Comparison of ENCODE assay signal across 1 cellular context in the genomic region with DNA sequence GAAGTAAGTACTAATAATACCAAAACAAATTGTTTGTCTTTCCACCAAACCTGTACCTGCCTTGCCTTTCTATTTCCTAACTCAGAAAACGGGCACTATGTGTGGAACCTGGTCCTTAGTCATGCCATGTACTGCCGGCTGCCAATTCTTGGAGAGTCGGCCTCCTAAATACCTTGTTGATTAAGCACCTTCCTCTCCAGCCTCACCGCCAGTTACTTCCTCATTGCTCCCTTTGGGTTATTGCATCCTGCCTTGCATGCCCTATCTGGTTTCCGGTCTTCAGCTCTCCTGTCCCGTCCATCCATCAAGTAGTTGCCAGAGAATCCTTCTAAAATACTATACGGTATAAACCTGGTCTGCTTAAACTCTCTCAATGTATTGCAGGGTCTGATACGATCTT.
TF ChIP-seq lines count a peak whose summit lies in the region.
"Not testable (repeated sequence)": the region's sequence is repeated elsewhere in the genome, so short reads cannot be mapped to it uniquely, and the experiment has no call there.

No MANE protein-coding gene starts in this region.

TF ChIP-seq in K562, 482 proteins besides CTCF, POLR2A, EP300 and RAD21 (continued from another document):
- not testable (repeated sequence) for TF ChIP-seq JUND (IDR thresholded peaks at IDR 0.05; ENCODE audit: borderline replicate concordance, low read depth, low read length); NR2C2 (CRISPR knock-in tag; IDR thresholded peaks at IDR 0.05); ETV6 (CRISPR knock-in tag; IDR thresholded peaks at IDR 0.05; ENCODE audit: borderline replicate concordance); ATF1 (CRISPR knock-in tag; IDR thresholded peaks at IDR 0.05)
- TF ChIP-seq JUND (tag; IDR thresholded peaks at IDR 0.05; ENCODE audit: borderline replicate concordance, low read depth, low read length) = peak; percentile 30; the same call in 1 of the 3 replicates
- 0 out of 2 replicates have a peak, but pooled peaks have one; percentile 21 for TF ChIP-seq ZNF589 (CRISPR knock-in tag; IDR thresholded peaks at IDR 0.05; ENCODE audit: low read depth)
- peak; percentile 9; the same call in 1 of the 2 replicates for TF ChIP-seq NR2C2 (tag; IDR thresholded peaks at IDR 0.05)
- peak; percentile 62 for TF ChIP-seq CTBP1 (IDR thresholded peaks at IDR 0.05; ENCODE audit: borderline replicate concordance)
- 0 out of 2 replicates have a peak, but pooled peaks have one; percentile 0 for TF ChIP-seq RHOXF2B (CRISPR knock-in tag; conservative IDR thresholded peaks at IDR 0.05)
- 0 out of 2 replicates have a peak, but pooled peaks have one; percentile 18 for TF ChIP-seq SMAD3 (CRISPR knock-in tag; conservative IDR thresholded peaks at IDR 0.05)
- TF ChIP-seq POLR2B (IDR thresholded peaks at IDR 0.05; ENCODE audit: low read depth, partially characterized antibody) = peak; percentile 56
- TF ChIP-seq FOXA3 (CRISPR knock-in tag; conservative IDR thresholded peaks at IDR 0.05 in 1 of 2, IDR thresholded peaks at IDR 0.05 in 1 of 2) = peak in 1 of 2 experiments; percentile 27; a peak in 1 of 4 replicates
- TF ChIP-seq, protein P1, sequence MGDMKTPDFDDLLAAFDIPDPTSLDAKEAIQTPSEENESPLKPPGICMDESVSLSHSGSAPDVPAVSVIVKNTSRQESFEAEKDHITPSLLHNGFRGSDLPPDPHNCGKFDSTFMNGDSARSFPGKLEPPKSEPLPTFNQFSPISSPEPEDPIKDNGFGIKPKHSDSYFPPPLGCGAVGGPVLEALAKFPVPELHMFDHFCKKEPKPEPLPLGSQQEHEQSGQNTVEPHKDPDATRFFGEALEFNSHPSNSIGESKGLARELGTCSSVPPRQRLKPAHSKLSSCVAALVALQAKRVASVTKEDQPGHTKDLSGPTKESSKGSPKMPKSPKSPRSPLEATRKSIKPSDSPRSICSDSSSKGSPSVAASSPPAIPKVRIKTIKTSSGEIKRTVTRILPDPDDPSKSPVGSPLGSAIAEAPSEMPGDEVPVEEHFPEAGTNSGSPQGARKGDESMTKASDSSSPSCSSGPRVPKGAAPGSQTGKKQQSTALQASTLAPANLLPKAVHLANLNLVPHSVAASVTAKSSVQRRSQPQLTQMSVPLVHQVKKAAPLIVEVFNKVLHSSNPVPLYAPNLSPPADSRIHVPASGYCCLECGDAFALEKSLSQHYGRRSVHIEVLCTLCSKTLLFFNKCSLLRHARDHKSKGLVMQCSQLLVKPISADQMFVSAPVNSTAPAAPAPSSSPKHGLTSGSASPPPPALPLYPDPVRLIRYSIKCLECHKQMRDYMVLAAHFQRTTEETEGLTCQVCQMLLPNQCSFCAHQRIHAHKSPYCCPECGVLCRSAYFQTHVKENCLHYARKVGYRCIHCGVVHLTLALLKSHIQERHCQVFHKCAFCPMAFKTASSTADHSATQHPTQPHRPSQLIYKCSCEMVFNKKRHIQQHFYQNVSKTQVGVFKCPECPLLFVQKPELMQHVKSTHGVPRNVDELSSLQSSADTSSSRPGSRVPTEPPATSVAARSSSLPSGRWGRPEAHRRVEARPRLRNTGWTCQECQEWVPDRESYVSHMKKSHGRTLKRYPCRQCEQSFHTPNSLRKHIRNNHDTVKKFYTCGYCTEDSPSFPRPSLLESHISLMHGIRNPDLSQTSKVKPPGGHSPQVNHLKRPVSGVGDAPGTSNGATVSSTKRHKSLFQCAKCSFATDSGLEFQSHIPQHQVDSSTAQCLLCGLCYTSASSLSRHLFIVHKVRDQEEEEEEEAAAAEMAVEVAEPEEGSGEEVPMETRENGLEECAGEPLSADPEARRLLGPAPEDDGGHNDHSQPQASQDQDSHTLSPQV (IDR thresholded peaks at IDR 0.05) = 0 out of 2 replicates have a peak, but pooled peaks have one; percentile 41
- 0 out of 4 replicates have a peak, but pooled peaks of 1 of the 2 experiments have one; percentile 46 for TF ChIP-seq ETV6 (IDR thresholded peaks at IDR 0.05; ENCODE audit: borderline replicate concordance in 1 of 2, low read depth in 2 of 2, low read length in 1 of 2)
- peak; percentile 63; the same call in 1 of the 2 replicates for TF ChIP-seq ZNF766 (CRISPR knock-in tag; conservative IDR thresholded peaks at IDR 0.05)
- peak; percentile 50; the same call in 1 of the 2 replicates for TF ChIP-seq ZEB2 (IDR thresholded peaks at IDR 0.05)
- TF ChIP-seq ATF1 (tag; IDR thresholded peaks at IDR 0.05) = 0 out of 2 replicates have a peak, but pooled peaks have one; percentile 1
- peak; percentile 71; the same call in 1 of the 2 replicates for TF ChIP-seq ELF4 (CRISPR knock-in tag; IDR thresholded peaks at IDR 0.05)
- TF ChIP-seq MEIS2 (IDR thresholded peaks at IDR 0.05; ENCODE audit: partially characterized antibody) = peak; percentile 67
- peak; percentile 90 for TF ChIP-seq ETV1 (tag; conservative IDR thresholded peaks at IDR 0.05; ENCODE audit: low read depth)
- 0 out of 2 replicates have a peak, but pooled peaks have one; percentile 8 for TF ChIP-seq RNF2 (IDR thresholded peaks at IDR 0.05)
- peak; percentile 70 for TF ChIP-seq GABPA (tag; conservative IDR thresholded peaks at IDR 0.05; ENCODE audit: low read depth)
- TF ChIP-seq GATAD2A (IDR thresholded peaks at IDR 0.05) = 0 out of 2 replicates have a peak, but pooled peaks have one; percentile 14
